ENCODE assay signal across 8 cellular contexts in the genomic region with DNA sequence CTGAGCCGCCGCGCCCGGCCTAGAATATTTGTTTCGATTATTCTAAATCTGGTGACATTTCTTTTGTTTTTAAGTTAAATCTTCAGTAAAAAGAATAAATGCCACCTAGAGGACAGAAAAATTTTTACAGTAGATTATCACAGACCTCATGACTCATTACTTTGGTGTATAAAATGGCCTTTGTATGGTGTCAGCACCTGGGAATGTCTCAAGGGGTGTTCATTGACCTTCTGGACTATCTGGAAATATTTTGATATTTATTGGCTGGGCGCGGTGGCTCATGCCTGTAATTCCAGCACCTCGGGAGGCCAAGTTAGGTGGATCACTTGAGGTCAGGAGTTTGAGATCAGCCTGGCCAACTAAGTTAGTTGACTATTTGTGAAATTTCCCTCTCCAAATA. TPM values are rescaled to one million over a fixed set of nuclear protein-coding genes. Genes with fewer than 3 reads are reported as not detected.
DNase-seq lines count a peak whose midpoint lies in the region; ATAC-seq and TF ChIP-seq lines count a peak whose summit lies in the region.

No MANE protein-coding gene starts in this region.

- peaks cover 0 to 3% of the 10 kb centered on the region in 2 donors for H3K36me3 Mint-ChIP-seq in activated T-cell treated with anti-CD3 and anti-CD28 coated beads, Interleukin-2, amount 50 U/mL, for 72 hours (ENCODE audit: insufficient read depth in 2 of 2)
- H3K36me3 Mint-ChIP-seq in naive thymus-derived CD4-positive, alpha-beta T cell = peaks cover 3 to 38% (median 14%) of the 10 kb centered on the region in 5 donors
- H3K36me3 Mint-ChIP-seq in activated T-helper 17 cell treated with anti-CD3 and anti-CD28 coated beads, Interleukin-2, amount 50 U/mL, for 72 hours (ENCODE audit: low read depth) = peaks cover 67% of the 10 kb centered on the region

- H3K27ac Mint-ChIP-seq in activated T-cell treated with anti-CD3 and anti-CD28 coated beads, Interleukin-2, amount 50 U/mL, for 72 hours = no peak overlapping the region
- no peak overlapping the region for H3K27ac Mint-ChIP-seq in naive thymus-derived CD4-positive, alpha-beta T cell
- H3K27ac Mint-ChIP-seq in activated T-helper 17 cell treated with anti-CD3 and anti-CD28 coated beads, Interleukin-2, amount 50 U/mL, for 72 hours = no peak overlapping the region

- no peaks in the 10 kb centered on the region for H3K9me3 ChIP-seq in naive thymus-derived CD4-positive, alpha-beta T cell (ENCODE audit: control insufficient read depth in 2 of 3, low read length in 3 of 3)

- CTCF ChIA-PET in naive thymus-derived CD4-positive, alpha-beta T cell (lab: Charles Lee) = no interaction called here

- peak; percentile 48 to 50 for ATAC-seq in activated T-cell treated with anti-CD3 and anti-CD28 coated beads, Interleukin-2, amount 50 U/mL, for 72 hours (replicated peaks in 1 of 2)
- no peak for ATAC-seq in naive thymus-derived CD4-positive, alpha-beta T cell
- ATAC-seq in GM18858 (IDR thresholded peaks at IDR 0.05; ENCODE audit: unreplicated experiment) (no peak), HG03196 (IDR thresholded peaks at IDR 0.05; ENCODE audit: unreplicated experiment) (no peak)
- ATAC-seq in activated T-helper 17 cell treated with anti-CD3 and anti-CD28 coated beads, Interleukin-2, amount 50 U/mL, for 72 hours (replicated peaks) = no peak

- H3K4me3 ChIP-seq in NB4 (ENCODE audit: low read depth, low read length) (no peak overlapping the region), choroid plexus epithelial cell (ENCODE audit: low read depth, low read length) (no peak overlapping the region)
- H3K4me3 ChIP-seq in naive thymus-derived CD4-positive, alpha-beta T cell (ENCODE audit: low read length) = no peak overlapping the region

- DNase-seq in activated T-cell treated with anti-CD3 and anti-CD28 coated beads, Interleukin-2, amount 50 U/mL, for 72 hours = no peak
- no peak for DNase-seq in activated T-cell treated with anti-CD3 and anti-CD28 coated beads, Interleukin-2, amount 50 U/mL, for 48 hours
- DNase-seq in NB4 (ENCODE audit: low read depth) (peak; percentile 58), choroid plexus epithelial cell (ENCODE audit: low read depth) (peak; percentile 83)
- DNase-seq in naive thymus-derived CD4-positive, alpha-beta T cell = peak in 5 of 9 donors; percentile 4 to 31 (median 17)

- no peaks in the 10 kb centered on the region for H3K9me3 Mint-ChIP-seq in activated T-cell treated with anti-CD3 and anti-CD28 coated beads, Interleukin-2, amount 50 U/mL, for 72 hours
- H3K9me3 Mint-ChIP-seq in naive thymus-derived CD4-positive, alpha-beta T cell = no peaks in the 10 kb centered on the region
- no peaks in the 10 kb centered on the region for H3K9me3 Mint-ChIP-seq in activated T-helper 17 cell treated with anti-CD3 and anti-CD28 coated beads, Interleukin-2, amount 50 U/mL, for 72 hours

- H3K4me3 Mint-ChIP-seq in activated T-cell treated with anti-CD3 and anti-CD28 coated beads, Interleukin-2, amount 50 U/mL, for 72 hours = no peak overlapping the region
- H3K4me3 Mint-ChIP-seq in naive thymus-derived CD4-positive, alpha-beta T cell = no peak overlapping the region
- H3K4me3 Mint-ChIP-seq in activated T-helper 17 cell treated with anti-CD3 and anti-CD28 coated beads, Interleukin-2, amount 50 U/mL, for 72 hours = no peak overlapping the region

- no peaks in the 10 kb centered on the region for H3K27me3 Mint-ChIP-seq in activated T-cell treated with anti-CD3 and anti-CD28 coated beads, Interleukin-2, amount 50 U/mL, for 72 hours (ENCODE audit: low read depth)
- no peaks in the 10 kb centered on the region for H3K27me3 Mint-ChIP-seq in naive thymus-derived CD4-positive, alpha-beta T cell
- H3K27me3 Mint-ChIP-seq in activated T-helper 17 cell treated with anti-CD3 and anti-CD28 coated beads, Interleukin-2, amount 50 U/mL, for 72 hours = no peaks in the 10 kb centered on the region

- intact Hi-C loops in naive thymus-derived CD4-positive, alpha-beta T cell (cut with micrococcal nuclease) = loop anchor here (1.0 to 5.0 kb wide), 3 partner anchors 72 to 128 kb away; a partner anchor contains a TSS

- H3K27ac ChIP-seq in naive thymus-derived CD4-positive, alpha-beta T cell (ENCODE audit: low read depth, low read length) = no peak overlapping the region

- POLR2A ChIA-PET in naive thymus-derived CD4-positive, alpha-beta T cell (lab: Charles Lee) = no interaction called here

- TF ChIP-seq POLR2A in NB4 (IDR thresholded peaks at IDR 0.05; ENCODE audit: extremely low read depth, insufficient read length) = no peak

- TF ChIP-seq CTCF in NB4 (IDR thresholded peaks at IDR 0.05; ENCODE audit: low read depth, low read length) (no peak), choroid plexus epithelial cell (conservative IDR thresholded peaks at IDR 0.05; ENCODE audit: low read depth, low read length) (peak; percentile 44)

- H3K4me1 ChIP-seq in naive thymus-derived CD4-positive, alpha-beta T cell (ENCODE audit: control insufficient read depth in 2 of 2, insufficient read depth in 2 of 2, low read length in 2 of 2) = no peaks in the 10 kb centered on the region

- peaks cover 4% of the 10 kb centered on the region for H3K4me1 Mint-ChIP-seq in activated T-cell treated with anti-CD3 and anti-CD28 coated beads, Interleukin-2, amount 50 U/mL, for 72 hours (ENCODE audit: low read depth)
- peaks cover 0 to 4% (median 0%) of the 10 kb centered on the region in 7 donors for H3K4me1 Mint-ChIP-seq in naive thymus-derived CD4-positive, alpha-beta T cell
- no peaks in the 10 kb centered on the region for H3K4me1 Mint-ChIP-seq in activated T-helper 17 cell treated with anti-CD3 and anti-CD28 coated beads, Interleukin-2, amount 50 U/mL, for 72 hours

- peaks cover 4 to 16% (median 6%) of the 10 kb centered on the region in 3 experiments for H3K36me3 ChIP-seq in naive thymus-derived CD4-positive, alpha-beta T cell (ENCODE audit: control insufficient read depth in 2 of 3, insufficient read depth in 3 of 3, low read length in 3 of 3)

- H3K27me3 ChIP-seq in naive thymus-derived CD4-positive, alpha-beta T cell (ENCODE audit: control insufficient read depth in 2 of 2, insufficient read depth in 2 of 2, low read length in 2 of 2) = no peaks in the 10 kb centered on the region

RNA-seq across cellular contexts. Expression of a gene that starts 30.3 kb away (rescaled TPM):
- 10 to 100 TPM; 18.6 to 21.5 TPM for total RNA-seq in activated T-cell treated with anti-CD3 and anti-CD28 coated beads, Interleukin-2, amount 50 U/mL, for 72 hours
- 10 to 100 TPM; 11.8 to 27.5 (median 17.3) TPM for total RNA-seq in naive thymus-derived CD4-positive, alpha-beta T cell
- 1 to 10 TPM; 8.1 TPM for polyA plus RNA-seq in naive thymus-derived CD4-positive, alpha-beta T cell
- total RNA-seq in activated T-helper 17 cell treated with anti-CD3 and anti-CD28 coated beads, Interleukin-2, amount 50 U/mL, for 72 hours = 10 to 100 TPM; 22.2 to 22.3 TPM

Comparison
In these comparisons a context has a peak if more than half of its experiments do, and no peak if none do; other contexts are left out.
1. ATAC-seq: peak in activated T-cell treated with anti-CD3 and anti-CD28 coated beads, Interleukin-2, amount 50 U/mL, for 72 hours (2 of 2); none in naive thymus-derived CD4-positive, alpha-beta T cell (single experiment), GM18858 (single experiment), HG03196 (single experiment) and activated T-helper 17 cell treated with anti-CD3 and anti-CD28 coated beads, Interleukin-2, amount 50 U/mL, for 72 hours (single experiment).
2. DNase-seq: peak in NB4 (single experiment), choroid plexus epithelial cell (single experiment) and naive thymus-derived CD4-positive, alpha-beta T cell (5 of 9); none in activated T-cell treated with anti-CD3 and anti-CD28 coated beads, Interleukin-2, amount 50 U/mL, for 72 hours (0 of 2) and activated T-cell treated with anti-CD3 and anti-CD28 coated beads, Interleukin-2, amount 50 U/mL, for 48 hours (0 of 2).